In the genomic region with DNA sequence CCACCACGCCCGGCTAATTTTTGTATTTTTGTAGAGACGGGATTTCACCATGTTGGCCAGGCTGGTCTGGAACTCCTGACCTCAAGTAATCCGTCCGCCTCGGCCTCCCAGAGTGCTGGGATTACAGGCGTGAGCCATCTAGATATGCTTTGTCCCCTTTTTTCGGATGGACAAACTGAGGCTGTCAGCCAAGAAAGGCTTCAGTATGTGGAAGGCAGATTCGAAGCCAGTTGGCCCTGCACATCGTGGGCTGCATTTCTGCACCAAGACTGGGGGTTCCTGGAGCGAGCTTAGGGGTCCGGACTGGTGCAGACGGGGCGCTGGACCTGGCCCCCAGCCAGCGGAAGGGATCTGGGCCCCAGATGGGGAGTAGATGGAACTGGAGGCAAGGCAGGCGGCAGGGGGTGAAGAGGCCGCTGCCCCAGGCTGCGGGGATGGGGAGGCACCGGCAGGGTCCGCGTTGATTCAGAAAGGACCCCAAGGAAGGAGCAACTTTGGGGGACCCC, we compare ENCODE assay signal across 8 cellular contexts. TPM values are rescaled to one million over a fixed set of nuclear protein-coding genes. Genes with fewer than 3 reads are reported as not detected.
DNase-seq lines count a peak whose midpoint lies in the region; ATAC-seq and TF ChIP-seq lines count a peak whose summit lies in the region.

No MANE protein-coding gene starts in this region.

- H3K4me1 ChIP-seq in esophagus muscularis mucosa, result peaks cover 21 to 46% (median 40%) of the 10 kb centered on the region in 4 donors

- H3K4me3 ChIP-seq in esophagus muscularis mucosa (peak overlapping the region; percentile 56 to 77 (median 72)), retinal pigment epithelial cell (ENCODE audit: low read length) (peak overlapping the region; percentile 40)

- TF ChIP-seq POLR2A in esophagus muscularis mucosa (IDR thresholded peaks at IDR 0.05; ENCODE audit: low read depth), result no peak

- no peaks in the 10 kb centered on the region for H3K36me3 ChIP-seq in esophagus muscularis mucosa

- intact Hi-C loops in esophagus muscularis mucosa (cut with DNase I), result no loop called here

- H3K27me3 ChIP-seq in esophagus muscularis mucosa, result no peaks in the 10 kb centered on the region

- H3K27ac ChIP-seq in esophagus muscularis mucosa (replicated peaks in 1 of 4), result peak overlapping the region; percentile 97 to 99 (median 98)

- ATAC-seq in GM18907 (IDR thresholded peaks at IDR 0.05; ENCODE audit: unreplicated experiment) (peak; percentile 4), HG03565 (IDR thresholded peaks at IDR 0.05; ENCODE audit: unreplicated experiment) (no peak)

- TF ChIP-seq EP300 in esophagus muscularis mucosa (IDR thresholded peaks at IDR 0.05), result no peak

- TF ChIP-seq CTCF in esophagus muscularis mucosa (IDR thresholded peaks at IDR 0.05), result no peak
- no peak for TF ChIP-seq CTCF in retinal pigment epithelial cell (conservative IDR thresholded peaks at IDR 0.05; ENCODE audit: low read depth, low read length)

- WGBS in esophagus muscularis mucosa, result 37% methylated on average over 16 of the region's 21 CpGs

- H3K9me3 ChIP-seq in esophagus muscularis mucosa, result no peaks in the 10 kb centered on the region

- DNase-seq in MV-4-11 (lab: John Stamatoyannopoulos, UW), result peak; percentile 64
- DNase-seq in esophagus muscularis mucosa (ENCODE audit: extremely low spot score), result no peak
- DNase-seq in retinal pigment epithelial cell (ENCODE audit: low read depth), result no peak
- no peak for DNase-seq in NCI-H2196 treated with DMSO at 0.1 percent for 48 hours (lab: John Stamatoyannopoulos, UW; ENCODE audit: unreplicated experiment)
- DNase-seq in SIG-M5 (lab: John Stamatoyannopoulos, UW), result no peak
- DNase-seq in middle frontal gyrus (ENCODE audit: extremely low spot score, low spot score), result no peak

RNA-seq across cellular contexts. Expression of gene JUND, which starts 9.7 kb away (rescaled TPM):
- total RNA-seq in esophagus muscularis mucosa, result 100 to 1,000 TPM; 325 to 457 (median 403) TPM

RNA-seq across cellular contexts. Expression of gene IQCN, which starts 16.8 kb away (rescaled TPM):
- total RNA-seq in esophagus muscularis mucosa, result 1 to 10 TPM in 3 of 4 donors, under 1 TPM in 1; 0.52 to 2.5 (median 1.3) TPM

RNA-seq across cellular contexts. Expression of gene LSM4, which starts 31.8 kb away (rescaled TPM):
- total RNA-seq in esophagus muscularis mucosa, result 100 to 1,000 TPM in 1 of 4 donors, 10 to 100 TPM in 3; 86.8 to 116 (median 93.9) TPM

RNA-seq across cellular contexts. Expression of gene PGPEP1, which starts 49.3 kb away (rescaled TPM):
- total RNA-seq in esophagus muscularis mucosa, result 10 to 100 TPM; 15.0 to 50.3 (median 28.0) TPM
